ENCODE assay signal across 15 cellular contexts in the genomic region with DNA sequence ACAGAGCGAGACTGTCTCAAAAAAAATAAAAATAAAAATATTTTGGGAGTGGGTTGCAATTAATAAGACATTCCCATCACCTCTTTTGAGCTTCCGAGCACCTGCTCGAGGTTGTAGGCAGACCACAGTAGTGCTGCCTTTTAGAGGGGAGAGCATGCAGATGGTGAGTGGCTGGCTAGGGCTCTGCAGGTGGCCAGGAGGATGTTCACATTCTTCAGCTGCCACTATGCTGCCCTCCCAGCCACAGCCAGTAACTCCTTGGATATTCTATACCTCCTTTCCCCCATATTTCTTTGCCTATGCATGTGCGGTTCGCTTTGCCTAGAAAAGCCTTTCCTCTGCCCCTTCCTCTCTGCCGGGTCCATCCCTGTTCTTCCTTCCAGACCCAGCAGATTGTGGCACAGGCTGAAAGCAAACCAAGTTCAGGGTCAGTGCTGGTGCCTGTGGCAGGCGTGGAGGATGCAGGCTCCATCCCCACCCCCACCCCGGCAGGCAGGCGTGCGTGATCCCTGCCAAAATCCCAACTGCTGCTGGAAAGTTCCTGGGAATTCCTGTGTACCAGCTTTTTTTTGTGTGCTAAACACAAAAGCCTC.
"Had no signal": no experiment of that assay in that cellular context is flagged by ENCODE, and none has a peak within 500 bp of the region (broad histone marks: within the 10 kb centered on the region; RNA-seq: fewer than 3 reads in every experiment).

No MANE protein-coding gene starts in this region.

- H3K27ac Mint-ChIP-seq: activated B cell treated with CpG ODN at 0.5 μM for 24 hours; activated naive CD4-positive, alpha-beta T cell treated with anti-CD3 and anti-CD28 coated beads, Interleukin-2, amount 50 U/mL, for 24 hours; dendritic cell treated with granulocyte-macrophage colony-stimulating factor and Interleukin-4, amounts not matched to agents 40 ng/mL and 50 ng/mL, for 4 days; T-helper 1 cell treated with Interleukin-12 subunit alpha and Interleukin-12 subunit beta and Interleukin-4 antibody, amounts not matched to agents 30 μg/mL and 1 μg/mL, for 36 hours had no signal

- ATAC-seq: body of pancreas; left colon; natural killer cell treated with Interleukin-12 subunit alpha and Interleukin-12 subunit beta and Interleukin-15 and Interleukin-18, amount 100 ng/mL, for 72 hours; sciatic nerve; upper lobe of right lung had no signal

- H3K36me3 ChIP-seq: spleen, upper lobe of right lung had no signal

- H3K36me3 Mint-ChIP-seq: activated naive CD4-positive, alpha-beta T cell treated with anti-CD3 and anti-CD28 coated beads, Interleukin-2, amount 50 U/mL, for 24 hours; natural killer cell treated with Interleukin-12 subunit alpha and Interleukin-12 subunit beta and Interleukin-15 and Interleukin-18, amount 100 ng/mL, for 72 hours had no signal

- H3K4me3 Mint-ChIP-seq: activated B cell treated with CpG ODN at 0.5 μM for 24 hours; activated naive CD4-positive, alpha-beta T cell treated with anti-CD3 and anti-CD28 coated beads, Interleukin-2, amount 50 U/mL, for 24 hours; central memory CD8-positive, alpha-beta T cell; dendritic cell treated with granulocyte-macrophage colony-stimulating factor and Interleukin-4, amounts not matched to agents 40 ng/mL and 50 ng/mL, for 4 days; natural killer cell treated with Interleukin-12 subunit alpha and Interleukin-12 subunit beta and Interleukin-15 and Interleukin-18, amount 100 ng/mL, for 72 hours; T-helper 1 cell treated with Interleukin-12 subunit alpha and Interleukin-12 subunit beta and Interleukin-4 antibody, amounts not matched to agents 30 μg/mL and 1 μg/mL, for 36 hours had no signal

- H3K27ac ChIP-seq: body of pancreas, spleen, upper lobe of right lung had no signal

- H3K27me3 ChIP-seq: body of pancreas, spleen, upper lobe of right lung had no signal

- H3K4me3 ChIP-seq: body of pancreas, spleen, upper lobe of right lung had no signal

- H3K9me3 ChIP-seq: body of pancreas, spleen, upper lobe of right lung had no signal

- DNase-seq: activated B cell treated with CpG ODN at 0.5 μM for 24 hours; activated CD4-positive, alpha-beta T cell treated with anti-CD3 and anti-CD28 coated beads, Interleukin-2, amount 50 U/mL, for 1 hour; activated T-cell treated with anti-CD3 and anti-CD28 coated beads, Interleukin-2, amount 50 U/mL, for 1 hour; body of pancreas; left colon; stimulated activated CD4-positive, alpha-beta T cell treated with anti-CD3 and anti-CD28 coated beads, Interleukin-1b, Interleukin-23, amount 100 ng/mL, for 48 hours; stimulated activated naive CD4-positive, alpha-beta T cell; upper lobe of right lung had no signal

- H3K9me3 Mint-ChIP-seq: activated B cell treated with CpG ODN at 0.5 μM for 24 hours; activated naive CD4-positive, alpha-beta T cell treated with anti-CD3 and anti-CD28 coated beads, Interleukin-2, amount 50 U/mL, for 24 hours; central memory CD8-positive, alpha-beta T cell; dendritic cell treated with granulocyte-macrophage colony-stimulating factor and Interleukin-4, amounts not matched to agents 40 ng/mL and 50 ng/mL, for 4 days; natural killer cell treated with Interleukin-12 subunit alpha and Interleukin-12 subunit beta and Interleukin-15 and Interleukin-18, amount 100 ng/mL, for 72 hours; T-helper 1 cell treated with Interleukin-12 subunit alpha and Interleukin-12 subunit beta and Interleukin-4 antibody, amounts not matched to agents 30 μg/mL and 1 μg/mL, for 36 hours had no signal

- H3K27me3 Mint-ChIP-seq: activated naive CD4-positive, alpha-beta T cell treated with anti-CD3 and anti-CD28 coated beads, Interleukin-2, amount 50 U/mL, for 24 hours had no signal

- H3K4me1 ChIP-seq: body of pancreas, upper lobe of right lung had no signal
